Comparison of ENCODE assay signal across 11 cellular contexts in the genomic region with DNA sequence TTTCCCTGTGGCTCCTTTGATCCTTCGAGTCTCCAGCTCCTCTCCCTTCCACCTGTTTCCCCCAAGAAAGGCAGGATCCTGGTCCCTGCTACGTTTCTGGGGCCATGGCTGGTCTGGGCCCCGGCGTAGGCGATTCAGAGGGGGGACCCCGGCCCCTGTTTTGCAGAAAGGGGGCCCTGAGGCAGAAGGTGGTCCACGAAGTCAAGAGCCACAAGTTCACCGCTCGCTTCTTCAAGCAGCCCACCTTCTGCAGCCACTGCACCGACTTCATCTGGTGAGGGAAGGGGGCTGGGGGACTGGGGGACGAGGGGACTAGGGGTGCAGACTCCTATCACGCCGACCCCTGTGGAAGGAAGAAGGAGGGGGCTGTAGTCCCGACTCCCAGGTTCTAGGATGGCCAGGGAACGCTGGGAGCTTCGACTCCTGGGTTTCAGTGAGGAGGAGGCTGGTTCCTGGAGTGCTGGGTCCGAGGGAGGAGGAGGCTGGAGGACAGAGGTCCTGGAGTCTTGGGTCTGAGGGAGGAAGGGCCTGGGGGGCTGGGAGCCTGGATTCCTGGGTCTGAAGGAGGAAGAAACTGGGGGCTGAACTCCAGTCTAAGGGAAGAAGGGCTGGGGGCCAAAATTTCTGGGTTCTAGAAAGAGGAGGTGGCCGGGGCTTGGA. TPM values are rescaled to one million over a fixed set of nuclear protein-coding genes. Genes with fewer than 3 reads are reported as not detected.
DNase-seq lines count a peak whose midpoint lies in the region; ATAC-seq, FAIRE-seq and TF ChIP-seq lines count a peak whose summit lies in the region.
"Had no signal": no experiment of that assay in that cellular context is flagged by ENCODE, and none has a peak within 500 bp of the region (broad histone marks: within the 10 kb centered on the region; RNA-seq: fewer than 3 reads in every experiment).

No MANE protein-coding gene starts in this region.

- no peaks in the 10 kb centered on the region for H3K9me3 Mint-ChIP-seq in WTC11
- H3K9me3 Mint-ChIP-seq: CD4-positive, alpha-beta memory T cell had no signal

- H3K27me3 Mint-ChIP-seq in WTC11 (ENCODE audit: low read depth) = peaks cover 14% of the 10 kb centered on the region

- WGBS in heart right ventricle, 2 donors = 3 to 7% methylated on average over 18 of the region's 18 CpGs
- 6% methylated on average over 13 of the region's 18 CpGs for WGBS in suprapubic skin

- no peak for TF ChIP-seq POLR2A in suprapubic skin (IDR thresholded peaks at IDR 0.05)

- ATAC-seq in heart right ventricle (no peak), WTC11 (no peak), GM18498 (IDR thresholded peaks at IDR 0.05; ENCODE audit: unreplicated experiment) (no peak), HG02870 (IDR thresholded peaks at IDR 0.05; ENCODE audit: unreplicated experiment) (no peak)

- no peak overlapping the region for H3K27ac Mint-ChIP-seq in WTC11

- POLR2A ChIA-PET in WTC11 (lab: Charles Lee) = interaction anchor here (0.8 to 4.0 kb wide), 3 partner anchors 10 to 60 kb away, joined by 5 to 43 read pairs (median 9); partner anchors contain the start of gene MYADM

- intact Hi-C loops in heart right ventricle (cut with DNase I) = loop anchor here in 2 of 10 donors (5.0 kb wide), 1 partner anchor 40 kb away; no protein-coding TSS in a partner anchor
- intact Hi-C loops in kidney (cut with DNase I) = no loop called here

- H3K9me3 ChIP-seq in heart right ventricle (no peaks in the 10 kb centered on the region), right atrium auricular region (no peaks in the 10 kb centered on the region), iPS-20b (ENCODE audit: insufficient read depth, low read depth, low read length) (no peaks in the 10 kb centered on the region), suprapubic skin (no peaks in the 10 kb centered on the region), kidney (ENCODE audit: control insufficient read depth in 1 of 2, low read length in 2 of 2) (no peaks in the 10 kb centered on the region)

- H3K9ac ChIP-seq in iPS-20b (ENCODE audit: low read depth, low read length) (peak overlapping the region; percentile 53), kidney (ENCODE audit: low read length in 2 of 2) (no peak overlapping the region)

- no peak overlapping the region; the same call in 1 of the 2 replicates for H3K4me3 Mint-ChIP-seq in WTC11

- H3K36me3 ChIP-seq in heart right ventricle (no peaks in the 10 kb centered on the region), right atrium auricular region (no peaks in the 10 kb centered on the region), iPS-20b (ENCODE audit: insufficient read depth, low read depth, low read length) (no peaks in the 10 kb centered on the region), suprapubic skin (no peaks in the 10 kb centered on the region), kidney (ENCODE audit: control insufficient read depth in 1 of 2, insufficient read depth in 2 of 2, low read length in 2 of 2) (no peaks in the 10 kb centered on the region)

- FAIRE-seq in kidney (lab: Jason Lieb, UNC) = no peak

- H3K36me3 Mint-ChIP-seq in WTC11 = peaks cover 5% of the 10 kb centered on the region; the same call in 1 of the 2 replicates

- TF ChIP-seq CTCF in heart right ventricle (IDR thresholded peaks at IDR 0.05) = no peak
- no peak for TF ChIP-seq CTCF in right atrium auricular region (IDR thresholded peaks at IDR 0.05)
- no peak for TF ChIP-seq CTCF in WTC11 (IDR thresholded peaks at IDR 0.05)
- TF ChIP-seq CTCF in suprapubic skin (IDR thresholded peaks at IDR 0.05) = no peak
- no peak for TF ChIP-seq CTCF in kidney (IDR thresholded peaks at IDR 0.05; ENCODE audit: borderline replicate concordance, extremely low read depth, insufficient read depth)

- CTCF ChIA-PET in WTC11 (lab: Charles Lee) = interaction anchor here (0.7 to 4.1 kb wide), 18 partner anchors 9 to 149 kb away, joined by 3 to 37 read pairs (median 5); partner anchors contain the start of genes CACNG7 and MYADM

- peaks cover 5 to 34% (median 21%) of the 10 kb centered on the region in 9 donors for H3K4me1 ChIP-seq in heart right ventricle
- peaks cover 0 to 32% of the 10 kb centered on the region in 2 donors for H3K4me1 ChIP-seq in right atrium auricular region
- peaks cover 24% of the 10 kb centered on the region for H3K4me1 ChIP-seq in iPS-20b (ENCODE audit: insufficient read depth, low read length)
- peaks cover 31% of the 10 kb centered on the region for H3K4me1 ChIP-seq in suprapubic skin
- H3K4me1 ChIP-seq in kidney (ENCODE audit: control insufficient read depth in 1 of 2, insufficient read depth in 1 of 2, low read depth in 1 of 2, low read length in 2 of 2) = peaks cover 3 to 5% of the 10 kb centered on the region in 2 donors

- no peak for DNase-seq in heart right ventricle
- no peak for DNase-seq in right atrium auricular region (ENCODE audit: low spot score)
- peak; percentile 16 for DNase-seq in WTC11 (ENCODE audit: low spot score)
- DNase-seq in suprapubic skin (ENCODE audit: low spot score in 2 of 2) = no peak
- DNase-seq in kidney = no peak
- DNase-seq: NCI-H187 had no signal

- H3K27ac ChIP-seq in heart right ventricle = no peak overlapping the region
- H3K27ac ChIP-seq in right atrium auricular region = no peak overlapping the region
- H3K27ac ChIP-seq in iPS-20b (ENCODE audit: low read length) = no peak overlapping the region
- H3K27ac ChIP-seq in suprapubic skin = no peak overlapping the region
- H3K27ac ChIP-seq in kidney (ENCODE audit: low read depth in 2 of 2, low read length in 2 of 2) = no peak overlapping the region

- H3K4me3 ChIP-seq in heart right ventricle (peak overlapping the region in 9 of 10 donors; percentile 22 to 54 (median 45)), right atrium auricular region (peak overlapping the region in 1 of 2 donors; percentile 45), iPS-20b (ENCODE audit: low read length) (peak overlapping the region; percentile 68), suprapubic skin (peak overlapping the region; percentile 40), kidney (ENCODE audit: low read length in 2 of 2) (no peak overlapping the region)

- H3K27me3 ChIP-seq in heart right ventricle (peaks cover 15 to 68% (median 65%) of the 10 kb centered on the region in 7 donors), right atrium auricular region (peaks cover 14 to 17% of the 10 kb centered on the region in 2 donors), iPS-20b (ENCODE audit: insufficient read depth, low read length) (peaks cover 52% of the 10 kb centered on the region), suprapubic skin (peaks cover 61% of the 10 kb centered on the region)

- no peak for TF ChIP-seq EP300 in suprapubic skin (IDR thresholded peaks at IDR 0.05)

- H3K4me1 Mint-ChIP-seq in WTC11 = peaks cover 17% of the 10 kb centered on the region

TF ChIP-seq in WTC11, 78 proteins besides CTCF, POLR2A, EP300 and RAD21:
- TF ChIP-seq ZNF396 (CRISPR knock-in tag; IDR thresholded peaks at IDR 0.05; ENCODE audit: borderline replicate concordance) = no peak
- TF ChIP-seq, protein P1, sequence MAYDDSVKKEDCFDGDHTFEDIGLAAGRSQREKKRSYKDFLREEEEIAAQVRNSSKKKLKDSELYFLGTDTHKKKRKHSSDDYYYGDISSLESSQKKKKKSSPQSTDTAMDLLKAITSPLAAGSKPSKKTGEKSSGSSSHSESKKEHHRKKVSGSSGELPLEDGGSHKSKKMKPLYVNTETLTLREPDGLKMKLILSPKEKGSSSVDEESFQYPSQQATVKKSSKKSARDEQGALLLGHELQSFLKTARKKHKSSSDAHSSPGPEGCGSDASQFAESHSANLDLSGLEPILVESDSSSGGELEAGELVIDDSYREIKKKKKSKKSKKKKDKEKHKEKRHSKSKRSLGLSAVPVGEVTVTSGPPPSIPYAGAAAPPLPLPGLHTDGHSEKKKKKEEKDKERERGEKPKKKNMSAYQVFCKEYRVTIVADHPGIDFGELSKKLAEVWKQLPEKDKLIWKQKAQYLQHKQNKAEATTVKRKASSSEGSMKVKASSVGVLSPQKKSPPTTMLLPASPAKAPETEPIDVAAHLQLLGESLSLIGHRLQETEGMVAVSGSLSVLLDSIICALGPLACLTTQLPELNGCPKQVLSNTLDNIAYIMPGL (CRISPR knock-in tag; IDR thresholded peaks at IDR 0.05) = peak; percentile 11

RNA-seq across cellular contexts. Expression of gene PRKCG, which starts 0.5 kb away (rescaled TPM):
- total RNA-seq in heart right ventricle = not detected
- under 1 TPM in 1 of 2 donors, not detected in 1; 0.07 TPM for polyA plus RNA-seq in heart right ventricle
- not detected for total RNA-seq in right atrium auricular region
- 23.0 to 30.0 TPM (median 27.5 TPM) in 3 replicates for total RNA-seq in WTC11 (2021)
- total RNA-seq in suprapubic skin = not detected
- total RNA-seq in kidney = not detected
- not detected for polyA plus RNA-seq in kidney (ENCODE audit: insufficient read depth, low read depth, low replicate concordance)
- total RNA-seq: CD4-positive, alpha-beta memory T cell; RPMI7951 had no signal

RNA-seq across cellular contexts. Expression of gene MYADM, which starts 14.8 kb away (rescaled TPM):
- total RNA-seq in heart right ventricle = 100 to 1,000 TPM in 9 of 10 donors, 10 to 100 TPM in 1; 87.4 to 265 (median 135) TPM
- 10 to 100 TPM; 53.7 to 97.1 TPM for polyA plus RNA-seq in heart right ventricle
- 100 to 1,000 TPM; 117 to 150 TPM for total RNA-seq in right atrium auricular region
- 78.6 to 86.4 TPM (median 79.7 TPM) in 3 replicates for total RNA-seq in WTC11 (2021)
- 10 to 100 TPM; 27.5 to 72.4 (median 67.4) TPM for total RNA-seq in suprapubic skin
- 90.3 TPM for total RNA-seq in kidney
- 13.1 TPM for polyA plus RNA-seq in kidney (ENCODE audit: insufficient read depth, low read depth, low replicate concordance)

RNA-seq across cellular contexts. Expression of gene CACNG7, which starts 26.6 kb away (rescaled TPM):
- not detected for total RNA-seq in heart right ventricle
- not detected for polyA plus RNA-seq in heart right ventricle
- total RNA-seq in right atrium auricular region = not detected
- 33.3 to 44.1 TPM (median 43.2 TPM) in 3 replicates for total RNA-seq in WTC11 (2021)
- not detected for total RNA-seq in suprapubic skin
- total RNA-seq in kidney = not detected
- not detected for polyA plus RNA-seq in kidney (ENCODE audit: insufficient read depth, low read depth, low replicate concordance)
- total RNA-seq: CD4-positive, alpha-beta memory T cell; RPMI7951 had no signal
- polyA plus RNA-seq: CD4-positive, alpha-beta memory T cell had no signal

RNA-seq across cellular contexts. Expression of gene NLRP12, which starts 58.4 kb away (rescaled TPM):
- 1 to 10 TPM in 1 of 10 donors, under 1 TPM in 8, not detected in 1; 0.11 to 1.0 (median 0.28) TPM for total RNA-seq in heart right ventricle
- under 1 TPM; 0.07 to 0.17 TPM for polyA plus RNA-seq in heart right ventricle
- total RNA-seq in right atrium auricular region = 1 to 10 TPM in 1 of 2 donors, under 1 TPM in 1; 0.19 to 1.1 TPM
- 4.7 to 5.6 TPM (median 4.9 TPM) in 3 replicates for total RNA-seq in WTC11 (2021)
- total RNA-seq in suprapubic skin = under 1 TPM in 1 of 4 donors, not detected in 3; 0.18 TPM
- 1.1 TPM for total RNA-seq in kidney
- polyA plus RNA-seq in kidney (ENCODE audit: insufficient read depth, low read depth, low replicate concordance) = not detected
- total RNA-seq: CD4-positive, alpha-beta memory T cell; RPMI7951 had no signal
- polyA plus RNA-seq: CD4-positive, alpha-beta memory T cell had no signal

Comparison
In these comparisons a context has a peak if more than half of its experiments do, and no peak if none do; other contexts are left out.
1. H3K4me3 ChIP-seq: peak in heart right ventricle (9 of 10), iPS-20b (single experiment) and suprapubic skin (single experiment); none in kidney (0 of 2).
2. RNA of gene PRKCG, which starts 0.5 kb away (total RNA-seq): 23.0 to 30.0 TPM in WTC11; not detected in kidney (single experiment), not detected in heart right ventricle, not detected in right atrium auricular region and not detected in suprapubic skin; every median in the first group is over 10 times any median in the second.
3. RNA of gene CACNG7, which starts 26.6 kb away (total RNA-seq): 33.3 to 44.1 TPM in WTC11; not detected in heart right ventricle, not detected in right atrium auricular region, not detected in suprapubic skin and not detected in kidney (single experiment); every median in the first group is over 10 times any median in the second.